Comparison of ENCODE assay signal across 1 cellular context in the genomic region with DNA sequence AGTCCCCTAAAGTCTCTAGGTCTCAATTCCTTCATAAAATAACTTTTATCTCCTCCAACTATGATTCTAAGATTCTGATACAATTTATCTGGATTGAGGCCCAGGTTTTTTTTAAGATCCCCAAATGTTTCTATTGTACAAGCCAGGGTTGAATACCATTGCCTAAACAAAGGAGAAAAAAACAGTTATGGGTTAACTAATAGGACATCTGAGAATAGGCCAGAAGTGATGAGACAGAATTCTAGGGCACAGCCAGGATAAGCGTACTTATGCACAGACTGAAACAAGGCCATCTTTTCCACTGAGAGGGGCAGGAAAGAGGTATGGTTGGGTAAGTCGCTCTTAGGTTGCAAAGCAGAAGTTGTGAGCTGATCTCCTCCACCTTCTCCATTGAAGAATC.
TF ChIP-seq lines count a peak whose summit lies in the region.

No MANE protein-coding gene starts in this region.

TF ChIP-seq in HepG2, 621 proteins besides CTCF, POLR2A, EP300 and RAD21 (continued from another document):
- TF ChIP-seq, protein P1, sequence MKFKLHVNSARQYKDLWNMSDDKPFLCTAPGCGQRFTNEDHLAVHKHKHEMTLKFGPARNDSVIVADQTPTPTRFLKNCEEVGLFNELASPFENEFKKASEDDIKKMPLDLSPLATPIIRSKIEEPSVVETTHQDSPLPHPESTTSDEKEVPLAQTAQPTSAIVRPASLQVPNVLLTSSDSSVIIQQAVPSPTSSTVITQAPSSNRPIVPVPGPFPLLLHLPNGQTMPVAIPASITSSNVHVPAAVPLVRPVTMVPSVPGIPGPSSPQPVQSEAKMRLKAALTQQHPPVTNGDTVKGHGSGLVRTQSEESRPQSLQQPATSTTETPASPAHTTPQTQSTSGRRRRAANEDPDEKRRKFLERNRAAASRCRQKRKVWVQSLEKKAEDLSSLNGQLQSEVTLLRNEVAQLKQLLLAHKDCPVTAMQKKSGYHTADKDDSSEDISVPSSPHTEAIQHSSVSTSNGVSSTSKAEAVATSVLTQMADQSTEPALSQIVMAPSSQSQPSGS (CRISPR knock-in tag; IDR thresholded peaks at IDR 0.05) = no peak
- TF ChIP-seq BHLHE40 (IDR thresholded peaks at IDR 0.05; ENCODE audit: low read length) = no peak
TF ChIP-seq in HepG2: peak in this region for 0.
